ENCODE assay signal across 8 cellular contexts in genomic region chr4:4107411-4108107, GRCh38.
DNase-seq lines count a peak whose midpoint lies in the region; ATAC-seq lines count a peak whose summit lies in the region.
"Not testable (repeated sequence)": the region's sequence is repeated elsewhere in the genome, so short reads cannot be mapped to it uniquely, and the experiment has no call there.

No MANE protein-coding gene starts in this region.

- not testable (repeated sequence) for H3F3A ChIP-seq in GM23248 (ENCODE audit: insufficient read depth)

- H3K27me3 Mint-ChIP-seq in naive thymus-derived CD4-positive, alpha-beta T cell, result peaks cover 19 to 35% (median 33%) of the 10 kb centered on the region in 5 donors

- CTCF ChIA-PET in naive thymus-derived CD4-positive, alpha-beta T cell (lab: Charles Lee), result not testable (repeated sequence)

- peaks cover 24% of the 10 kb centered on the region for H3K27me3 ChIP-seq in GM23248 (replicated peaks; ENCODE audit: insufficient read depth)
- not testable (repeated sequence) for H3K27me3 ChIP-seq in naive thymus-derived CD4-positive, alpha-beta T cell (ENCODE audit: control insufficient read depth in 2 of 2, insufficient read depth in 2 of 2, low read length in 2 of 2)

- not testable (repeated sequence) for H3K4me1 Mint-ChIP-seq in naive thymus-derived CD4-positive, alpha-beta T cell

- peak; percentile 75 for ATAC-seq in naive thymus-derived CD4-positive, alpha-beta T cell

- H3K27ac Mint-ChIP-seq in naive thymus-derived CD4-positive, alpha-beta T cell, result not testable (repeated sequence)

- H3K4me3 ChIP-seq in GM23248, result peak overlapping the region; percentile 76
- H3K4me3 ChIP-seq in naive thymus-derived CD4-positive, alpha-beta T cell (ENCODE audit: low read length), result not testable (repeated sequence)

- intact Hi-C loops in naive thymus-derived CD4-positive, alpha-beta T cell (cut with micrococcal nuclease), result loop anchor here in 1 of 2 donors (5.0 kb wide), 1 partner anchor 120 kb away; no protein-coding TSS in a partner anchor

- H3K4me2 ChIP-seq in GM23248 (ENCODE audit: unreplicated experiment), result peak overlapping the region; percentile 73

- not testable (repeated sequence) for H3K9me2 ChIP-seq in GM23248 (ENCODE audit: insufficient read depth)

- not testable (repeated sequence) for H4K20me1 ChIP-seq in GM23248 (ENCODE audit: insufficient read depth)

- H3K9me3 ChIP-seq in GM23248 (ENCODE audit: low read depth); naive thymus-derived CD4-positive, alpha-beta T cell (ENCODE audit: control insufficient read depth in 2 of 3, low read length in 3 of 3): not testable (repeated sequence)

- peak overlapping the region; percentile 39 to 86 (median 66) for H3K4me3 Mint-ChIP-seq in naive thymus-derived CD4-positive, alpha-beta T cell

- in situ Hi-C loops in GM23248 (cut with MboI), result loop anchor here (25.0 kb wide), 1 partner anchor 120 kb away; no protein-coding TSS in a partner anchor

- H3K79me2 ChIP-seq in GM23248 (ENCODE audit: insufficient read depth), result not testable (repeated sequence)

- WGBS in GM23248 (ENCODE audit: low coverage in 1 of 2, low lambda C conversion rate in 2 of 2, missing lambda C conversion rate in 2 of 2), 2 experiments, result 8 to 19% methylated on average over 17 to 37 of the region's 52 CpGs

- H3K36me3 ChIP-seq in GM23248 (ENCODE audit: low read depth); naive thymus-derived CD4-positive, alpha-beta T cell (ENCODE audit: control insufficient read depth in 2 of 3, insufficient read depth in 3 of 3, low read length in 3 of 3): not testable (repeated sequence)

- not testable (repeated sequence) for H3K9me3 Mint-ChIP-seq in naive thymus-derived CD4-positive, alpha-beta T cell

- not testable (repeated sequence) for H3K27ac ChIP-seq in GM23248; naive thymus-derived CD4-positive, alpha-beta T cell (ENCODE audit: low read depth, low read length)

- H3K4me1 ChIP-seq in GM23248 (ENCODE audit: insufficient read depth); naive thymus-derived CD4-positive, alpha-beta T cell (ENCODE audit: control insufficient read depth in 2 of 2, insufficient read depth in 2 of 2, low read length in 2 of 2): not testable (repeated sequence)

- POLR2A ChIA-PET in naive thymus-derived CD4-positive, alpha-beta T cell (lab: Charles Lee), result not testable (repeated sequence)

- H3K9ac ChIP-seq in GM23248, result not testable (repeated sequence)

- not testable (repeated sequence) for H3K36me3 Mint-ChIP-seq in naive thymus-derived CD4-positive, alpha-beta T cell

- DNase-seq in AML-193 (lab: John Stamatoyannopoulos, UW) (peak; percentile 33 to 39), GM23248 (peak; percentile 64), NCI-H2196 treated with DMSO at 0.1 percent for 48 hours (lab: John Stamatoyannopoulos, UW; ENCODE audit: unreplicated experiment) (peak; percentile 26), anterior cingulate cortex (lab: John Stamatoyannopoulos, UW) (peak in 41 of 58 donors; percentile 0 to 74 (median 17)), globus pallidus (ENCODE audit: low spot score) (peak; percentile 24)
- peak; percentile 31 for DNase-seq in activated CD4-positive, CD25-positive, alpha-beta regulatory T cell treated with anti-CD3 and anti-CD28 coated beads, Interleukin-2, amount 50 U/mL, for 16 hours (ENCODE audit: low read depth, low spot score)
- DNase-seq in naive thymus-derived CD4-positive, alpha-beta T cell, result peak; percentile 9 to 89 (median 67)
- peak; percentile 44 to 68 (median 54) for DNase-seq in stimulated activated CD4-positive, alpha-beta T cell treated with anti-CD3 and anti-CD28 coated beads, TNF-alpha, amount 100 ng/mL, for 48 hours (ENCODE audit: low read depth in 3 of 3)

- peak overlapping the region; percentile 81 for H2AFZ ChIP-seq in GM23248

Comparison
In these comparisons a context has a peak if more than half of its experiments do, and no peak if none do; other contexts are left out.
1. DNase-seq: peak in every context shown above with its lines; median percentile 67 in naive thymus-derived CD4-positive, alpha-beta T cell; 64 in GM23248; 54 in stimulated activated CD4-positive, alpha-beta T cell treated with anti-CD3 and anti-CD28 coated beads, TNF-alpha, amount 100 ng/mL, for 48 hours; 36 in AML-193; 31 in activated CD4-positive, CD25-positive, alpha-beta regulatory T cell treated with anti-CD3 and anti-CD28 coated beads, Interleukin-2, amount 50 U/mL, for 16 hours; 26 in NCI-H2196 treated with DMSO at 0.1 percent for 48 hours; 24 in globus pallidus; 17 in anterior cingulate cortex.